Comparison of ENCODE assay signal across 1 cellular context in genomic region chr3:194633349-194634004, GRCh38.
TF ChIP-seq lines count a peak whose summit lies in the region.

Gene TMEM44, minus strand, starts transcription at chr3:194633419. Its CDS starts 204 bp downstream, at chr3:194633215.

TF ChIP-seq in HepG2, 621 proteins besides CTCF, POLR2A, EP300 and RAD21 (continued from another document and continues in another):
- TF ChIP-seq DZIP1 (CRISPR knock-in tag; IDR thresholded peaks at IDR 0.05) = no peak
- TF ChIP-seq SIX4 (CRISPR knock-in tag; IDR thresholded peaks at IDR 0.05) = no peak
- TF ChIP-seq ATF5 (CRISPR knock-in tag; IDR thresholded peaks at IDR 0.05; ENCODE audit: low read depth) = no peak
- no peak for TF ChIP-seq BCL3 (CRISPR knock-in tag; IDR thresholded peaks at IDR 0.05)
- peak; percentile 28 for TF ChIP-seq SKI (IDR thresholded peaks at IDR 0.05; ENCODE audit: partially characterized antibody)
- TF ChIP-seq ZSCAN31 (CRISPR knock-in tag; IDR thresholded peaks at IDR 0.05; ENCODE audit: low read depth) = peak; percentile 94
- no peak for TF ChIP-seq KLF15 (CRISPR knock-in tag; IDR thresholded peaks at IDR 0.05; ENCODE audit: borderline replicate concordance)
- TF ChIP-seq ELF3 (CRISPR knock-in tag; IDR thresholded peaks at IDR 0.05) = peak; percentile 70
- TF ChIP-seq ZSCAN29 (CRISPR knock-in tag; conservative IDR thresholded peaks at IDR 0.05) = no peak
- no peak for TF ChIP-seq SP1 (IDR thresholded peaks at IDR 0.05)
- TF ChIP-seq SP1 (CRISPR knock-in tag; IDR thresholded peaks at IDR 0.05) = peak; percentile 63
- no peak for TF ChIP-seq NCOA5 (CRISPR knock-in tag; IDR thresholded peaks at IDR 0.05)
- no peak for TF ChIP-seq PHB2 (IDR thresholded peaks at IDR 0.05; ENCODE audit: partially characterized antibody)
- TF ChIP-seq ZNF281 (CRISPR knock-in tag; IDR thresholded peaks at IDR 0.05; ENCODE audit: borderline replicate concordance) = peak; percentile 65; the same call in 1 of the 2 replicates
- peak; percentile 61; the same call in 1 of the 2 replicates for TF ChIP-seq ZNF749 (CRISPR knock-in tag; IDR thresholded peaks at IDR 0.05; ENCODE audit: borderline replicate concordance)
- TF ChIP-seq ZNF75D (CRISPR knock-in tag; IDR thresholded peaks at IDR 0.05; ENCODE audit: borderline replicate concordance) = no peak
- TF ChIP-seq TARDBP (CRISPR knock-in tag; IDR thresholded peaks at IDR 0.05) = peak; percentile 83; the same call in 1 of the 2 replicates
- no peak for TF ChIP-seq ZNF138 (CRISPR knock-in tag; IDR thresholded peaks at IDR 0.05; ENCODE audit: low read depth)
- no peak; the same call in 1 of the 2 replicates for TF ChIP-seq GMEB1 (CRISPR knock-in tag; IDR thresholded peaks at IDR 0.05; ENCODE audit: borderline replicate concordance)
- no peak for TF ChIP-seq EEA1 (CRISPR knock-in tag; IDR thresholded peaks at IDR 0.05; ENCODE audit: borderline replicate concordance)
- TF ChIP-seq KDM1A (CRISPR knock-in tag; IDR thresholded peaks at IDR 0.05) = no peak
- no peak for TF ChIP-seq TCF7 (IDR thresholded peaks at IDR 0.05; ENCODE audit: low read depth)
- TF ChIP-seq ZNF256 (CRISPR knock-in tag; conservative IDR thresholded peaks at IDR 0.05) = no peak
- TF ChIP-seq SRSF1 (optimal IDR thresholded peaks at IDR 0.05; ENCODE audit: low read depth, low read length) = peak; percentile 70
- TF ChIP-seq ZNF121 (CRISPR knock-in tag; IDR thresholded peaks at IDR 0.05) = peak; percentile 82
- TF ChIP-seq ZNF513 (CRISPR knock-in tag; conservative IDR thresholded peaks at IDR 0.05) = no peak
- no peak for TF ChIP-seq ZBTB44 (CRISPR knock-in tag; IDR thresholded peaks at IDR 0.05)
- TF ChIP-seq DMTF1 (CRISPR knock-in tag; IDR thresholded peaks at IDR 0.05) = no peak
- no peak for TF ChIP-seq E2F2 (CRISPR knock-in tag; IDR thresholded peaks at IDR 0.05; ENCODE audit: borderline replicate concordance)
- no peak for TF ChIP-seq NKX3-1 (CRISPR knock-in tag; IDR thresholded peaks at IDR 0.05)
- TF ChIP-seq LBX2 (CRISPR knock-in tag; IDR thresholded peaks at IDR 0.05; ENCODE audit: borderline replicate concordance) = no peak
- TF ChIP-seq FOXK2 (IDR thresholded peaks at IDR 0.05) = no peak
- TF ChIP-seq TOPORS (CRISPR knock-in tag; IDR thresholded peaks at IDR 0.05) = peak; percentile 92
- no peak; the same call in 1 of the 2 replicates for TF ChIP-seq KDM5B (CRISPR knock-in tag; IDR thresholded peaks at IDR 0.05; ENCODE audit: borderline replicate concordance)
- TF ChIP-seq TCF12 (IDR thresholded peaks at IDR 0.05) = no peak
- 0 out of 2 replicates have a peak, but pooled peaks have one; percentile 18 for TF ChIP-seq TCF12 (CRISPR knock-in tag; IDR thresholded peaks at IDR 0.05)
- no peak for TF ChIP-seq CHD4 (IDR thresholded peaks at IDR 0.05; ENCODE audit: borderline replicate concordance, low read length)
- peak; percentile 90; the same call in 1 of the 2 replicates for TF ChIP-seq ZNF563 (CRISPR knock-in tag; IDR thresholded peaks at IDR 0.05)
- 0 out of 2 replicates have a peak, but pooled peaks have one; percentile 14 for TF ChIP-seq E2F5 (CRISPR knock-in tag; conservative IDR thresholded peaks at IDR 0.05)
- peak; percentile 84 for TF ChIP-seq HDAC1 (CRISPR knock-in tag; IDR thresholded peaks at IDR 0.05)
- no peak for TF ChIP-seq ZNF672 (CRISPR knock-in tag; IDR thresholded peaks at IDR 0.05)
- peak; percentile 97; the same call in 1 of the 2 replicates for TF ChIP-seq KLF9 (CRISPR knock-in tag; IDR thresholded peaks at IDR 0.05; ENCODE audit: low read depth)
- no peak for TF ChIP-seq ZNF530 (CRISPR knock-in tag; IDR thresholded peaks at IDR 0.05; ENCODE audit: low read depth)
- TF ChIP-seq MIXL1 (CRISPR knock-in tag; IDR thresholded peaks at IDR 0.05) = peak; percentile 70; the same call in 1 of the 2 replicates
- no peak; a peak in 2 of 4 replicates for TF ChIP-seq NR2F1 (CRISPR knock-in tag; IDR thresholded peaks at IDR 0.05)
- no peak for TF ChIP-seq NFE2L2 (IDR thresholded peaks at IDR 0.05; ENCODE audit: low read length)
- no peak for TF ChIP-seq CEBPB (IDR thresholded peaks at IDR 0.05; ENCODE audit: borderline replicate concordance, low read depth, low read length)
- TF ChIP-seq YEATS4 (CRISPR knock-in tag; IDR thresholded peaks at IDR 0.05; ENCODE audit: borderline replicate concordance) = peak; percentile 70
- TF ChIP-seq PAX8 (CRISPR knock-in tag; IDR thresholded peaks at IDR 0.05; ENCODE audit: borderline replicate concordance) = no peak
- TF ChIP-seq DPF2 (CRISPR knock-in tag; IDR thresholded peaks at IDR 0.05; ENCODE audit: borderline replicate concordance, low read depth) = no peak
